In genomic region chr6:117050301-117050700, GRCh38 we compare ENCODE assay signal across 33 cellular contexts.
"Had no signal": no experiment of that assay in that cellular context is flagged by ENCODE, and none has a peak within 500 bp of the region (broad histone marks: within the 10 kb centered on the region; RNA-seq: fewer than 3 reads in every experiment).

No MANE protein-coding gene starts in this region.

- ATAC-seq: activated CD8-positive, alpha-beta T cell treated with anti-CD3 and anti-CD28 coated beads for 36 hours; activated naive CD4-positive, alpha-beta T cell treated with anti-CD3 and anti-CD28 coated beads, Interleukin-2, amount 50 U/mL, for 72 hours; activated T-cell treated with anti-CD3 and anti-CD28 coated beads, Interleukin-2, amount 50 U/mL, for 4 hours; activated T-cell treated with anti-CD3 and anti-CD28 coated beads, Interleukin-2, amount 50 U/mL, for 72 hours; activated T-helper 17 cell treated with anti-CD3 and anti-CD28 coated beads, Interleukin-2, amount 50 U/mL, for 72 hours; body of pancreas; T-helper 17 cell had no signal

- H3K4me1 ChIP-seq: adrenal gland, body of pancreas, breast epithelium had no signal

- FAIRE-seq: astrocyte, TTC549 had no signal

- H3K27me3 ChIP-seq: adrenal gland, body of pancreas, brain microvascular endothelial cell, breast epithelium had no signal

- H3K27ac ChIP-seq: adrenal gland, body of pancreas, brain microvascular endothelial cell, breast epithelium, VCaP had no signal

- H3K9me3 ChIP-seq: adrenal gland, body of pancreas had no signal

- H3K4me3 ChIP-seq: adrenal gland, body of pancreas, breast epithelium had no signal

- H3K36me3 ChIP-seq: adrenal gland, brain microvascular endothelial cell, breast epithelium had no signal

- DNase-seq: activated B cell treated with CpG ODN at 0.5 μM for 24 hours; activated CD4-positive, alpha-beta memory T cell treated with anti-CD3 and anti-CD28 coated beads for 36 hours; activated CD4-positive, alpha-beta T cell treated with anti-CD3 and anti-CD28 coated beads for 4 hours; activated CD4-positive, alpha-beta T cell treated with anti-CD3 and anti-CD28 coated beads, Interleukin-2, amount 10 ng/mL, durations not matched to agents 24 days and 14 days; activated CD4-positive, alpha-beta T cell treated with anti-CD3 and anti-CD28 coated beads, Interleukin-2, amount 50 U/mL, for 1 hour; activated CD4-positive, alpha-beta T cell treated with anti-CD3 and anti-CD28 coated beads, Interleukin-2, amount 50 U/mL, for 4 hours; activated CD4-positive, CD25-positive, alpha-beta regulatory T cell treated with anti-CD3 and anti-CD28 coated beads, Interleukin-2, amount 50 U/mL, for 72 hours; activated CD8-positive, alpha-beta memory T cell treated with anti-CD3 and anti-CD28 coated beads, Interleukin-2, amount 50 U/mL, for 4 hours; activated CD8-positive, alpha-beta T cell treated with anti-CD3 and anti-CD28 coated beads for 36 hours; activated effector memory CD4-positive, alpha-beta T cell treated with anti-CD3 and anti-CD28 coated beads, Interleukin-2, amount 50 U/mL, for 16 hours; activated gamma-delta T cell treated with Interleukin-2 at 50 U/mL for 16 hours; activated naive CD4-positive, alpha-beta T cell; activated naive CD4-positive, alpha-beta T cell treated with anti-CD3 and anti-CD28 coated beads for 36 hours; activated naive CD4-positive, alpha-beta T cell treated with anti-CD3 and anti-CD28 coated beads, Interleukin-2, amount 50 U/mL, for 16 hours; activated naive CD8-positive, alpha-beta T cell treated with anti-CD3 and anti-CD28 coated beads for 36 hours; activated T-cell treated with anti-CD3 and anti-CD28 coated beads for 4 hours; activated T-cell treated with anti-CD3 and anti-CD28 coated beads, Interleukin-2, amount 50 U/mL, for 1 hour; activated T-cell treated with anti-CD3 and anti-CD28 coated beads, Interleukin-2, amount 50 U/mL, for 4 hours; activated T-cell treated with anti-CD3 and anti-CD28 coated beads, Interleukin-2, amount 50 U/mL, for 72 hours; adrenal gland; amniotic stem cell; aorta; body of pancreas; brain microvascular endothelial cell; central memory CD4-positive, alpha-beta T cell; T-helper 17 cell; T-helper 9 cell had no signal
